1 cellular context compared by ENCODE assay signal in the genomic region with DNA sequence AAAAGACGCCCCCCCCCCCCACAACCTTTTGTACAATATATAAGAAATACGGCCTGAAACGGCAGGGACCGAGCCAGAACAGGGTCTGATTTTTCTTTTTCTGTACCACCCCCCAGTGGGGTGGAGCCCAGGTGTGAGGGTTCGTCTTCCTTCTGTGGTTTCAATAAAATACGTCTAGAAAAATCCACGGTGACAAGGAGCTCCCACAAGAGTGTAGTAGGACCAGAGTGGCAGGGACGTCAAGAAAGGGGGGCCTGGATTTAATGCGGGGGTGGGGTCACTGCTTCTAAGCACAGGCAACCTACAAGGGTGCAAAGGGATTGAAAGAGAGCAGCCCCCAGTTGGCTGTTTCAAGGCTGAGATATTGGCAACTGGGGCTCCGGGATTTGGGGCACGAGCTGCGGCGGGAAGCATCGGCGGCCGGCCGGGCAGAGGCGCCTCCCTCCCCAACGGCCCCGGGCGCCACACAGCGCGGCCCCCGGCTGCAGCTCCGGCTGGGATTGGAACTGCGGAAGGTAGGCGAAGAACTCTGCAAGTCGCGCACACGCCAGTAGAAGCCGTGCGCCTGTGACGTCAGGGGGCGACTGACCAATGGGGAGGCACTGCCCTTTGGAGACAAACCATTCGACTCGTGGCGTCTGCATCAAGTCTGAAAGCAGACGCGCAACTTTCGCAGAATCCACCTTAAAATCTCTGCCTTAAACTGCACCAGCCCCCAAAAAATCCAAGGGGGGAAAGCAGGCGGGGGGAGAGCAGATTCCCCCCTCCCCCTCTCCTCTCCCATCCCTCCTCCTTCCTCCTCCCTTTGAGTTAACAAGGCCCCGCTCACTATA.
A peak's percentile ranks its signal among the peaks of the same experiment; 100 is the strongest.
TF ChIP-seq lines count a peak whose summit lies in the region.

A gene (plus strand): TSS at position 623 of the 833 bp plus-strand sequence. CDS start 425 bp downstream, outside the sequence.

TF ChIP-seq in HepG2, 621 proteins besides CTCF, POLR2A, EP300 and RAD21 (continued from another document and continues in another):
- no peak; the same call in 1 of the 2 replicates for TF ChIP-seq ETV6 (CRISPR knock-in tag; conservative IDR thresholded peaks at IDR 0.05)
- TF ChIP-seq RBAK (CRISPR knock-in tag; IDR thresholded peaks at IDR 0.05): no peak
- TF ChIP-seq, protein P1, sequence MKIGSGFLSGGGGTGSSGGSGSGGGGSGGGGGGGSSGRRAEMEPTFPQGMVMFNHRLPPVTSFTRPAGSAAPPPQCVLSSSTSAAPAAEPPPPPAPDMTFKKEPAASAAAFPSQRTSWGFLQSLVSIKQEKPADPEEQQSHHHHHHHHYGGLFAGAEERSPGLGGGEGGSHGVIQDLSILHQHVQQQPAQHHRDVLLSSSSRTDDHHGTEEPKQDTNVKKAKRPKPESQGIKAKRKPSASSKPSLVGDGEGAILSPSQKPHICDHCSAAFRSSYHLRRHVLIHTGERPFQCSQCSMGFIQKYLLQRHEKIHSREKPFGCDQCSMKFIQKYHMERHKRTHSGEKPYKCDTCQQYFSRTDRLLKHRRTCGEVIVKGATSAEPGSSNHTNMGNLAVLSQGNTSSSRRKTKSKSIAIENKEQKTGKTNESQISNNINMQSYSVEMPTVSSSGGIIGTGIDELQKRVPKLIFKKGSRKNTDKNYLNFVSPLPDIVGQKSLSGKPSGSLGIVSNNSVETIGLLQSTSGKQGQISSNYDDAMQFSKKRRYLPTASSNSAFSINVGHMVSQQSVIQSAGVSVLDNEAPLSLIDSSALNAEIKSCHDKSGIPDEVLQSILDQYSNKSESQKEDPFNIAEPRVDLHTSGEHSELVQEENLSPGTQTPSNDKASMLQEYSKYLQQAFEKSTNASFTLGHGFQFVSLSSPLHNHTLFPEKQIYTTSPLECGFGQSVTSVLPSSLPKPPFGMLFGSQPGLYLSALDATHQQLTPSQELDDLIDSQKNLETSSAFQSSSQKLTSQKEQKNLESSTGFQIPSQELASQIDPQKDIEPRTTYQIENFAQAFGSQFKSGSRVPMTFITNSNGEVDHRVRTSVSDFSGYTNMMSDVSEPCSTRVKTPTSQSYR (CRISPR knock-in tag; IDR thresholded peaks at IDR 0.05; ENCODE audit: borderline replicate concordance): no peak
- TF ChIP-seq, protein P2, sequence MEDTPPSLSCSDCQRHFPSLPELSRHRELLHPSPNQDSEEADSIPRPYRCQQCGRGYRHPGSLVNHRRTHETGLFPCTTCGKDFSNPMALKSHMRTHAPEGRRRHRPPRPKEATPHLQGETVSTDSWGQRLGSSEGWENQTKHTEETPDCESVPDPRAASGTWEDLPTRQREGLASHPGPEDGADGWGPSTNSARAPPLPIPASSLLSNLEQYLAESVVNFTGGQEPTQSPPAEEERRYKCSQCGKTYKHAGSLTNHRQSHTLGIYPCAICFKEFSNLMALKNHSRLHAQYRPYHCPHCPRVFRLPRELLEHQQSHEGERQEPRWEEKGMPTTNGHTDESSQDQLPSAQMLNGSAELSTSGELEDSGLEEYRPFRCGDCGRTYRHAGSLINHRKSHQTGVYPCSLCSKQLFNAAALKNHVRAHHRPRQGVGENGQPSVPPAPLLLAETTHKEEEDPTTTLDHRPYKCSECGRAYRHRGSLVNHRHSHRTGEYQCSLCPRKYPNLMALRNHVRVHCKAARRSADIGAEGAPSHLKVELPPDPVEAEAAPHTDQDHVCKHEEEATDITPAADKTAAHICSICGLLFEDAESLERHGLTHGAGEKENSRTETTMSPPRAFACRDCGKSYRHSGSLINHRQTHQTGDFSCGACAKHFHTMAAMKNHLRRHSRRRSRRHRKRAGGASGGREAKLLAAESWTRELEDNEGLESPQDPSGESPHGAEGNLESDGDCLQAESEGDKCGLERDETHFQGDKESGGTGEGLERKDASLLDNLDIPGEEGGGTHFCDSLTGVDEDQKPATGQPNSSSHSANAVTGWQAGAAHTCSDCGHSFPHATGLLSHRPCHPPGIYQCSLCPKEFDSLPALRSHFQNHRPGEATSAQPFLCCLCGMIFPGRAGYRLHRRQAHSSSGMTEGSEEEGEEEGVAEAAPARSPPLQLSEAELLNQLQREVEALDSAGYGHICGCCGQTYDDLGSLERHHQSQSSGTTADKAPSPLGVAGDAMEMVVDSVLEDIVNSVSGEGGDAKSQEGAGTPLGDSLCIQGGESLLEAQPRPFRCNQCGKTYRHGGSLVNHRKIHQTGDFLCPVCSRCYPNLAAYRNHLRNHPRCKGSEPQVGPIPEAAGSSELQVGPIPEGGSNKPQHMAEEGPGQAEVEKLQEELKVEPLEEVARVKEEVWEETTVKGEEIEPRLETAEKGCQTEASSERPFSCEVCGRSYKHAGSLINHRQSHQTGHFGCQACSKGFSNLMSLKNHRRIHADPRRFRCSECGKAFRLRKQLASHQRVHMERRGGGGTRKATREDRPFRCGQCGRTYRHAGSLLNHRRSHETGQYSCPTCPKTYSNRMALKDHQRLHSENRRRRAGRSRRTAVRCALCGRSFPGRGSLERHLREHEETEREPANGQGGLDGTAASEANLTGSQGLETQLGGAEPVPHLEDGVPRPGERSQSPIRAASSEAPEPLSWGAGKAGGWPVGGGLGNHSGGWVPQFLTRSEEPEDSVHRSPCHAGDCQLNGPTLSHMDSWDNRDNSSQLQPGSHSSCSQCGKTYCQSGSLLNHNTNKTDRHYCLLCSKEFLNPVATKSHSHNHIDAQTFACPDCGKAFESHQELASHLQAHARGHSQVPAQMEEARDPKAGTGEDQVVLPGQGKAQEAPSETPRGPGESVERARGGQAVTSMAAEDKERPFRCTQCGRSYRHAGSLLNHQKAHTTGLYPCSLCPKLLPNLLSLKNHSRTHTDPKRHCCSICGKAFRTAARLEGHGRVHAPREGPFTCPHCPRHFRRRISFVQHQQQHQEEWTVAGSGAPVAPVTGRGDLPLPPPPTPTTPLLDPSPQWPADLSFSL (CRISPR knock-in tag; IDR thresholded peaks at IDR 0.05): no peak
- TF ChIP-seq, protein P3, sequence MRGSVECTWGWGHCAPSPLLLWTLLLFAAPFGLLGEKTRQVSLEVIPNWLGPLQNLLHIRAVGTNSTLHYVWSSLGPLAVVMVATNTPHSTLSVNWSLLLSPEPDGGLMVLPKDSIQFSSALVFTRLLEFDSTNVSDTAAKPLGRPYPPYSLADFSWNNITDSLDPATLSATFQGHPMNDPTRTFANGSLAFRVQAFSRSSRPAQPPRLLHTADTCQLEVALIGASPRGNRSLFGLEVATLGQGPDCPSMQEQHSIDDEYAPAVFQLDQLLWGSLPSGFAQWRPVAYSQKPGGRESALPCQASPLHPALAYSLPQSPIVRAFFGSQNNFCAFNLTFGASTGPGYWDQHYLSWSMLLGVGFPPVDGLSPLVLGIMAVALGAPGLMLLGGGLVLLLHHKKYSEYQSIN (CRISPR knock-in tag; IDR thresholded peaks at IDR 0.05; ENCODE audit: borderline replicate concordance): no peak
- TF ChIP-seq ZNF674 (CRISPR knock-in tag; IDR thresholded peaks at IDR 0.05; ENCODE audit: low read depth): no peak
- TF ChIP-seq ZNF713 (CRISPR knock-in tag; IDR thresholded peaks at IDR 0.05): no peak
- TF ChIP-seq PLRG1 (conservative IDR thresholded peaks at IDR 0.05): no peak
- TF ChIP-seq, protein P4, sequence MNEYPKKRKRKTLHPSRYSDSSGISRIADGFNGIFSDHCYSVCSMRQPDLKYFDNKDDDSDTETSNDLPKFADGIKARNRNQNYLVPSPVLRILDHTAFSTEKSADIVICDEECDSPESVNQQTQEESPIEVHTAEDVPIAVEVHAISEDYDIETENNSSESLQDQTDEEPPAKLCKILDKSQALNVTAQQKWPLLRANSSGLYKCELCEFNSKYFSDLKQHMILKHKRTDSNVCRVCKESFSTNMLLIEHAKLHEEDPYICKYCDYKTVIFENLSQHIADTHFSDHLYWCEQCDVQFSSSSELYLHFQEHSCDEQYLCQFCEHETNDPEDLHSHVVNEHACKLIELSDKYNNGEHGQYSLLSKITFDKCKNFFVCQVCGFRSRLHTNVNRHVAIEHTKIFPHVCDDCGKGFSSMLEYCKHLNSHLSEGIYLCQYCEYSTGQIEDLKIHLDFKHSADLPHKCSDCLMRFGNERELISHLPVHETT (CRISPR knock-in tag; conservative IDR thresholded peaks at IDR 0.05): no peak; the same call in 1 of the 2 replicates
- TF ChIP-seq KLF9 (CRISPR knock-in tag; IDR thresholded peaks at IDR 0.05; ENCODE audit: low read depth): no peak
- no peak; the same call in 1 of the 2 replicates for TF ChIP-seq ZNF816 (CRISPR knock-in tag; IDR thresholded peaks at IDR 0.05; ENCODE audit: borderline replicate concordance)
- TF ChIP-seq ZMYM4 (CRISPR knock-in tag; IDR thresholded peaks at IDR 0.05): peak; percentile 87
- no peak for TF ChIP-seq ZNF569 (CRISPR knock-in tag; IDR thresholded peaks at IDR 0.05; ENCODE audit: borderline replicate concordance)
- no peak for TF ChIP-seq CBX5 (CRISPR knock-in tag; IDR thresholded peaks at IDR 0.05; ENCODE audit: borderline replicate concordance)
- TF ChIP-seq, protein P5, sequence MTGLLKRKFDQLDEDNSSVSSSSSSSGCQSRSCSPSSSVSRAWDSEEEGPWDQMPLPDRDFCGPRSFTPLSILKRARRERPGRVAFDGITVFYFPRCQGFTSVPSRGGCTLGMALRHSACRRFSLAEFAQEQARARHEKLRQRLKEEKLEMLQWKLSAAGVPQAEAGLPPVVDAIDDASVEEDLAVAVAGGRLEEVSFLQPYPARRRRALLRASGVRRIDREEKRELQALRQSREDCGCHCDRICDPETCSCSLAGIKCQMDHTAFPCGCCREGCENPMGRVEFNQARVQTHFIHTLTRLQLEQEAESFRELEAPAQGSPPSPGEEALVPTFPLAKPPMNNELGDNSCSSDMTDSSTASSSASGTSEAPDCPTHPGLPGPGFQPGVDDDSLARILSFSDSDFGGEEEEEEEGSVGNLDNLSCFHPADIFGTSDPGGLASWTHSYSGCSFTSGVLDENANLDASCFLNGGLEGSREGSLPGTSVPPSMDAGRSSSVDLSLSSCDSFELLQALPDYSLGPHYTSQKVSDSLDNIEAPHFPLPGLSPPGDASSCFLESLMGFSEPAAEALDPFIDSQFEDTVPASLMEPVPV (CRISPR knock-in tag; IDR thresholded peaks at IDR 0.05): 0 out of 2 replicates have a peak, but pooled peaks have one; percentile 42
- TF ChIP-seq ZNF616 (CRISPR knock-in tag; IDR thresholded peaks at IDR 0.05; ENCODE audit: low read depth): peak; percentile 54; the same call in 1 of the 2 replicates
- TF ChIP-seq ATRX (CRISPR knock-in tag; IDR thresholded peaks at IDR 0.05; ENCODE audit: borderline replicate concordance): no peak
- TF ChIP-seq, protein P6, sequence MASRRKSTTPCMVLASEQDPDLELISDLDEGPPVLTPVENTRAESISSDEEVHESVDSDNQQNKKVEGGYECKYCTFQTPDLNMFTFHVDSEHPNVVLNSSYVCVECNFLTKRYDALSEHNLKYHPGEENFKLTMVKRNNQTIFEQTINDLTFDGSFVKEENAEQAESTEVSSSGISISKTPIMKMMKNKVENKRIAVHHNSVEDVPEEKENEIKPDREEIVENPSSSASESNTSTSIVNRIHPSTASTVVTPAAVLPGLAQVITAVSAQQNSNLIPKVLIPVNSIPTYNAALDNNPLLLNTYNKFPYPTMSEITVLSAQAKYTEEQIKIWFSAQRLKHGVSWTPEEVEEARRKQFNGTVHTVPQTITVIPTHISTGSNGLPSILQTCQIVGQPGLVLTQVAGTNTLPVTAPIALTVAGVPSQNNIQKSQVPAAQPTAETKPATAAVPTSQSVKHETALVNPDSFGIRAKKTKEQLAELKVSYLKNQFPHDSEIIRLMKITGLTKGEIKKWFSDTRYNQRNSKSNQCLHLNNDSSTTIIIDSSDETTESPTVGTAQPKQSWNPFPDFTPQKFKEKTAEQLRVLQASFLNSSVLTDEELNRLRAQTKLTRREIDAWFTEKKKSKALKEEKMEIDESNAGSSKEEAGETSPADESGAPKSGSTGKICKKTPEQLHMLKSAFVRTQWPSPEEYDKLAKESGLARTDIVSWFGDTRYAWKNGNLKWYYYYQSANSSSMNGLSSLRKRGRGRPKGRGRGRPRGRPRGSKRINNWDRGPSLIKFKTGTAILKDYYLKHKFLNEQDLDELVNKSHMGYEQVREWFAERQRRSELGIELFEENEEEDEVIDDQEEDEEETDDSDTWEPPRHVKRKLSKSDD (CRISPR knock-in tag; IDR thresholded peaks at IDR 0.05; ENCODE audit: low read depth): peak; percentile 93
- peak; percentile 25; the same call in 1 of the 2 replicates for TF ChIP-seq MEIS2 (CRISPR knock-in tag; IDR thresholded peaks at IDR 0.05)
- TF ChIP-seq, protein P7, sequence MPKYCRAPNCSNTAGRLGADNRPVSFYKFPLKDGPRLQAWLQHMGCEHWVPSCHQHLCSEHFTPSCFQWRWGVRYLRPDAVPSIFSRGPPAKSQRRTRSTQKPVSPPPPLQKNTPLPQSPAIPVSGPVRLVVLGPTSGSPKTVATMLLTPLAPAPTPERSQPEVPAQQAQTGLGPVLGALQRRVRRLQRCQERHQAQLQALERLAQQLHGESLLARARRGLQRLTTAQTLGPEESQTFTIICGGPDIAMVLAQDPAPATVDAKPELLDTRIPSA (CRISPR knock-in tag; IDR thresholded peaks at IDR 0.05; ENCODE audit: borderline replicate concordance): no peak
- TF ChIP-seq BORCS8-MEF2B (CRISPR knock-in tag; IDR thresholded peaks at IDR 0.05): peak; percentile 69; the same call in 1 of the 2 replicates
- no peak for TF ChIP-seq KAT7 (CRISPR knock-in tag; IDR thresholded peaks at IDR 0.05; ENCODE audit: borderline replicate concordance)
- TF ChIP-seq TCF7 (IDR thresholded peaks at IDR 0.05; ENCODE audit: low read depth): no peak
- TF ChIP-seq, protein P8, sequence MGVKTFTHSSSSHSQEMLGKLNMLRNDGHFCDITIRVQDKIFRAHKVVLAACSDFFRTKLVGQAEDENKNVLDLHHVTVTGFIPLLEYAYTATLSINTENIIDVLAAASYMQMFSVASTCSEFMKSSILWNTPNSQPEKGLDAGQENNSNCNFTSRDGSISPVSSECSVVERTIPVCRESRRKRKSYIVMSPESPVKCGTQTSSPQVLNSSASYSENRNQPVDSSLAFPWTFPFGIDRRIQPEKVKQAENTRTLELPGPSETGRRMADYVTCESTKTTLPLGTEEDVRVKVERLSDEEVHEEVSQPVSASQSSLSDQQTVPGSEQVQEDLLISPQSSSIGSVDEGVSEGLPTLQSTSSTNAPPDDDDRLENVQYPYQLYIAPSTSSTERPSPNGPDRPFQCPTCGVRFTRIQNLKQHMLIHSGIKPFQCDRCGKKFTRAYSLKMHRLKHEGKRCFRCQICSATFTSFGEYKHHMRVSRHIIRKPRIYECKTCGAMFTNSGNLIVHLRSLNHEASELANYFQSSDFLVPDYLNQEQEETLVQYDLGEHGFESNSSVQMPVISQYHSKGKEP (CRISPR knock-in tag; IDR thresholded peaks at IDR 0.05): no peak
- TF ChIP-seq CCAR2 (optimal IDR thresholded peaks at IDR 0.05; ENCODE audit: low read depth, low read length): no peak
- TF ChIP-seq, protein P9, sequence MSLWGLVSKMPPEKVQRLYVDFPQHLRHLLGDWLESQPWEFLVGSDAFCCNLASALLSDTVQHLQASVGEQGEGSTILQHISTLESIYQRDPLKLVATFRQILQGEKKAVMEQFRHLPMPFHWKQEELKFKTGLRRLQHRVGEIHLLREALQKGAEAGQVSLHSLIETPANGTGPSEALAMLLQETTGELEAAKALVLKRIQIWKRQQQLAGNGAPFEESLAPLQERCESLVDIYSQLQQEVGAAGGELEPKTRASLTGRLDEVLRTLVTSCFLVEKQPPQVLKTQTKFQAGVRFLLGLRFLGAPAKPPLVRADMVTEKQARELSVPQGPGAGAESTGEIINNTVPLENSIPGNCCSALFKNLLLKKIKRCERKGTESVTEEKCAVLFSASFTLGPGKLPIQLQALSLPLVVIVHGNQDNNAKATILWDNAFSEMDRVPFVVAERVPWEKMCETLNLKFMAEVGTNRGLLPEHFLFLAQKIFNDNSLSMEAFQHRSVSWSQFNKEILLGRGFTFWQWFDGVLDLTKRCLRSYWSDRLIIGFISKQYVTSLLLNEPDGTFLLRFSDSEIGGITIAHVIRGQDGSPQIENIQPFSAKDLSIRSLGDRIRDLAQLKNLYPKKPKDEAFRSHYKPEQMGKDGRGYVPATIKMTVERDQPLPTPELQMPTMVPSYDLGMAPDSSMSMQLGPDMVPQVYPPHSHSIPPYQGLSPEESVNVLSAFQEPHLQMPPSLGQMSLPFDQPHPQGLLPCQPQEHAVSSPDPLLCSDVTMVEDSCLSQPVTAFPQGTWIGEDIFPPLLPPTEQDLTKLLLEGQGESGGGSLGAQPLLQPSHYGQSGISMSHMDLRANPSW (CRISPR knock-in tag; IDR thresholded peaks at IDR 0.05; ENCODE audit: borderline replicate concordance): no peak
- no peak for TF ChIP-seq ZNF570 (CRISPR knock-in tag; IDR thresholded peaks at IDR 0.05; ENCODE audit: borderline replicate concordance)
- TF ChIP-seq KLF16 (CRISPR knock-in tag; IDR thresholded peaks at IDR 0.05): no peak
- TF ChIP-seq HES4 (CRISPR knock-in tag; IDR thresholded peaks at IDR 0.05; ENCODE audit: borderline replicate concordance): no peak; the same call in 1 of the 2 replicates
